ENCODE assay signal across 1 cellular context in genomic region chr19:35136977-35137702, GRCh38.
TF ChIP-seq lines count a peak whose summit lies in the region.

No MANE protein-coding gene starts in this region.

TF ChIP-seq in A549, 52 proteins besides CTCF, POLR2A, EP300 and RAD21:
- TF ChIP-seq HES2 (IDR thresholded peaks at IDR 0.05) (no peak), KDM5A (IDR thresholded peaks at IDR 0.05) (no peak), FOSB (CRISPR knock-in tag; IDR thresholded peaks at IDR 0.05) (no peak), EHMT2 (IDR thresholded peaks at IDR 0.05; ENCODE audit: low read depth) (no peak), USF2 (IDR thresholded peaks at IDR 0.05) (no peak), ESRRA (IDR thresholded peaks at IDR 0.05; ENCODE audit: borderline replicate concordance, low read length) (no peak), RCOR1 (IDR thresholded peaks at IDR 0.05; ENCODE audit: low read depth, low read length) (no peak), RARB (CRISPR knock-in tag; IDR thresholded peaks at IDR 0.05) (no peak), MYC (IDR thresholded peaks at IDR 0.05; ENCODE audit: borderline replicate concordance, low read length) (no peak)
- TF ChIP-seq, protein P1, sequence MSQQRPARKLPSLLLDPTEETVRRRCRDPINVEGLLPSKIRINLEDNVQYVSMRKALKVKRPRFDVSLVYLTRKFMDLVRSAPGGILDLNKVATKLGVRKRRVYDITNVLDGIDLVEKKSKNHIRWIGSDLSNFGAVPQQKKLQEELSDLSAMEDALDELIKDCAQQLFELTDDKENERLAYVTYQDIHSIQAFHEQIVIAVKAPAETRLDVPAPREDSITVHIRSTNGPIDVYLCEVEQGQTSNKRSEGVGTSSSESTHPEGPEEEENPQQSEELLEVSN (IDR thresholded peaks at IDR 0.05; ENCODE audit: borderline replicate concordance, low read depth): no peak
